ENCODE assay signal across 1 cellular context in the genomic region with DNA sequence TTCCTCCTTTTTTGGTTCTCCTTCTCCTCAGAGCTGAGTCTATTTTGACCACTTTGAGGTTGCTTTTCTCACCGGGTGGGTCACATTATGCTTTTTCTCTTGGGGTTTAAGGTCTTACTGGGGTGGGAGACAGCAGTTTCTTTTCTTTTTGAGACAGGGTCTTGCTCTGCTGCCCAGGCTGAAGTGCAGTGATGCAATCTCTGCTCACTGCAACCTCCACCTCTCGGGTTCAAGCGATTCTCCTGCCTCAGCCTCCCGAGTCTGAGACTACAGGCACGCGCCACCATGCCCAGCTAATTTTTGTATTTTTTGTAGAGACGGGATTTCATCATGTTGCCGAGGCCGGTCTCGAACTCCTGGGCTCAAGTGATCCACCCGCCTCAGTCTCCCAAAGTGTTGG. TPM values are rescaled to one million over a fixed set of nuclear protein-coding genes. Genes with fewer than 3 reads are reported as not detected.
"Had no signal": no experiment of that assay in that cellular context is flagged by ENCODE, and none has a peak within 500 bp of the region (broad histone marks: within the 10 kb centered on the region; RNA-seq: fewer than 3 reads in every experiment).

No MANE protein-coding gene starts in this region.

RNA-seq across cellular contexts. Expression of gene SEMA6A, which starts 51.4 kb away (rescaled TPM):
- total RNA-seq: M059J had no signal
